9 cellular contexts compared by ENCODE assay signal in the genomic region with DNA sequence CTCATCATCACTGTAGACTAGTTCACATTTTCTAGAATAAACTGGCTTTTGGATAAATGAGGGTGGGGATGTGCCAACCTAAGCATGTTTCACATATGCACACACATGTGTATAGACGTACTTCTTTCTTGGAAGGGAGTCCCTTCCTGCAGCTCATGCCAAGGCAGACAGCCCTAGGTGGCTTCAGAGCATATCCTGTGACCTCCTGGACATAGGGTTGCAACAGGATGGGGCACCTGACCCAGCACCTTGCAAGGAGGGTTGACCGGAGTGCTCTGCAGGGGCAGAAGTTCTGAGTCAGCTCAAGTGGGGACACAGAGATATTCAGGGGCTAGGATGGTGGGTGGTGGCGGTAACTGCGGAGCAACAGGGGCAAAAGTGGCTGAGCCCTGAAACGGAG.
"Had no signal": no experiment of that assay in that cellular context is flagged by ENCODE, and none has a peak within 500 bp of the region (broad histone marks: within the 10 kb centered on the region; RNA-seq: fewer than 3 reads in every experiment).

No MANE protein-coding gene starts in this region.

- H3K79me2 ChIP-seq: hepatocyte had no signal

- H3K4me2 ChIP-seq: hepatocyte had no signal

- H3K4me3 ChIP-seq: hepatocyte, left lung, right lobe of liver had no signal

- DNase-seq: activated CD4-positive, alpha-beta T cell treated with anti-CD3 and anti-CD28 coated beads, Interleukin-2, amount 10 ng/mL, durations not matched to agents 7 days and 5 days; activated CD8-positive, alpha-beta memory T cell treated with anti-CD3 and anti-CD28 coated beads, Interleukin-2, amount 50 U/mL, for 48 hours; activated gamma-delta T cell treated with Interleukin-2 at 50 U/mL for 16 hours; central memory CD4-positive, alpha-beta T cell; islet precursor cell; stimulated activated naive CD8-positive, alpha-beta T cell treated with anti-CD3 and anti-CD28 coated beads, Interleukin-15, Interleukin-2, amounts not matched to agents 100 U/mL and 50 U/mL, for 24 hours had no signal

- H2AFZ ChIP-seq: hepatocyte had no signal

- H3K27ac ChIP-seq: hepatocyte had no signal

- H3K36me3 ChIP-seq: left lung, right lobe of liver had no signal

- H3K9me3 ChIP-seq: left lung, right lobe of liver had no signal

- H3K27me3 ChIP-seq: hepatocyte, left lung, right lobe of liver had no signal

- ATAC-seq: stimulated activated naive CD8-positive, alpha-beta T cell treated with anti-CD3 and anti-CD28 coated beads, Interleukin-15, Interleukin-2, amounts not matched to agents 100 U/mL and 50 U/mL, for 24 hours had no signal
